10 cellular contexts compared by ENCODE assay signal in genomic region chr14:102544745-102545460, GRCh38. TPM values are rescaled to one million over a fixed set of nuclear protein-coding genes. Genes with fewer than 3 reads are reported as not detected.
DNase-seq lines count a peak whose midpoint lies in the region; ATAC-seq and TF ChIP-seq lines count a peak whose summit lies in the region.
"Had no signal": no experiment of that assay in that cellular context is flagged by ENCODE, and none has a peak within 500 bp of the region (broad histone marks: within the 10 kb centered on the region; RNA-seq: fewer than 3 reads in every experiment).

No MANE protein-coding gene starts in this region.

- peaks cover 6 to 27% (median 14%) of the 10 kb centered on the region in 4 donors for H3K4me1 ChIP-seq in upper lobe of left lung

- peak overlapping the region in 3 of 4 donors; percentile 25 to 37 (median 35) for H3K4me3 ChIP-seq in upper lobe of left lung

- CTCF ChIA-PET in activated naive CD4-positive, alpha-beta T cell treated with anti-CD3 and anti-CD28 coated beads, Interleukin-2, amount 10 ng/mL, durations not matched to agents 7 days and 5 days (lab: Charles Lee) = no interaction called here

- no peaks in the 10 kb centered on the region for H3K36me3 Mint-ChIP-seq in activated naive CD4-positive, alpha-beta T cell treated with anti-CD3 and anti-CD28 coated beads, Interleukin-2, amount 10 ng/mL, durations not matched to agents 7 days and 5 days
- no peaks in the 10 kb centered on the region for H3K36me3 Mint-ChIP-seq in immature natural killer cell

- TF ChIP-seq CTCF in upper lobe of left lung (IDR thresholded peaks at IDR 0.05) = no peak

- 7 to 22% methylated on average over 25 to 40 of the region's 66 CpGs for WGBS in upper lobe of left lung, 2 donors

- peak; percentile 42 for DNase-seq in stimulated activated CD4-positive, alpha-beta T cell treated with anti-CD3 and anti-CD28 coated beads, Interleukin-15, amount 100 ng/mL, for 24 hours
- DNase-seq in stimulated activated CD4-positive, alpha-beta T cell treated with anti-CD3 and anti-CD28 coated beads, Interleukin-2, amount 100 ng/mL, for 48 hours = no peak
- DNase-seq in activated naive CD4-positive, alpha-beta T cell treated with anti-CD3 and anti-CD28 coated beads, Interleukin-2, amount 10 ng/mL, durations not matched to agents 7 days and 5 days = peak; percentile 64
- DNase-seq in immature natural killer cell = peak in 2 of 3 donors; percentile 11 to 34
- peak in 1 of 2 donors; percentile 90 for DNase-seq in upper lobe of left lung
- no peak for DNase-seq in NCI-H2081 (lab: John Stamatoyannopoulos, UW)
- DNase-seq in NCI-H2029 (lab: John Stamatoyannopoulos, UW) = no peak
- DNase-seq: DND-41 had no signal

- no peak for TF ChIP-seq POLR2A in upper lobe of left lung (IDR thresholded peaks at IDR 0.05)

- peaks cover 78% of the 10 kb centered on the region for H3K27me3 Mint-ChIP-seq in activated naive CD4-positive, alpha-beta T cell treated with anti-CD3 and anti-CD28 coated beads, Interleukin-2, amount 10 ng/mL, durations not matched to agents 7 days and 5 days
- H3K27me3 Mint-ChIP-seq in immature natural killer cell (ENCODE audit: low read depth in 3 of 3) = peaks cover 4 to 16% (median 11%) of the 10 kb centered on the region in 3 donors

- ATAC-seq in upper lobe of left lung (ENCODE audit: low FRiP score in 2 of 2) (peak in 1 of 2 donors; percentile 81), HG03442 (IDR thresholded peaks at IDR 0.05; ENCODE audit: unreplicated experiment) (no peak)

- H3K9me3 Mint-ChIP-seq in activated naive CD4-positive, alpha-beta T cell treated with anti-CD3 and anti-CD28 coated beads, Interleukin-2, amount 10 ng/mL, durations not matched to agents 7 days and 5 days = peaks cover 5% of the 10 kb centered on the region
- H3K9me3 Mint-ChIP-seq in immature natural killer cell = no peaks in the 10 kb centered on the region

- H3K9me3 ChIP-seq in upper lobe of left lung = no peaks in the 10 kb centered on the region

- no peak for TF ChIP-seq EP300 in upper lobe of left lung (IDR thresholded peaks at IDR 0.05)

- H3K27me3 ChIP-seq in upper lobe of left lung = peaks cover 0 to 23% (median 14%) of the 10 kb centered on the region in 4 donors

- no peak overlapping the region for H3K27ac Mint-ChIP-seq in activated naive CD4-positive, alpha-beta T cell treated with anti-CD3 and anti-CD28 coated beads, Interleukin-2, amount 10 ng/mL, durations not matched to agents 7 days and 5 days
- no peak overlapping the region for H3K27ac Mint-ChIP-seq in immature natural killer cell

- H3K4me3 Mint-ChIP-seq in activated naive CD4-positive, alpha-beta T cell treated with anti-CD3 and anti-CD28 coated beads, Interleukin-2, amount 10 ng/mL, durations not matched to agents 7 days and 5 days = peak overlapping the region; percentile 26
- H3K4me3 Mint-ChIP-seq in immature natural killer cell = peak overlapping the region in 2 of 5 donors; percentile 62 to 65

- no peak overlapping the region for H3K27ac ChIP-seq in upper lobe of left lung
- H3K27ac ChIP-seq: VCaP had no signal

- no peaks in the 10 kb centered on the region for H3K36me3 ChIP-seq in upper lobe of left lung

- peaks cover 7% of the 10 kb centered on the region for H3K4me1 Mint-ChIP-seq in activated naive CD4-positive, alpha-beta T cell treated with anti-CD3 and anti-CD28 coated beads, Interleukin-2, amount 10 ng/mL, durations not matched to agents 7 days and 5 days
- peaks cover 0 to 3% of the 10 kb centered on the region in 2 donors for H3K4me1 Mint-ChIP-seq in immature natural killer cell

RNA-seq across cellular contexts. Expression of gene ANKRD9, which starts 35.3 kb away (rescaled TPM):
- 1 to 10 TPM in 1 of 3 donors, under 1 TPM in 2; 0.22 to 2.1 (median 0.44) TPM for polyA plus RNA-seq in immature natural killer cell
- total RNA-seq in upper lobe of left lung = 10 to 100 TPM; 21.0 to 99.9 (median 47.6) TPM

RNA-seq across cellular contexts. Expression of gene RCOR1, which starts 47.5 kb away (rescaled TPM):
- under 1 TPM; 0.23 to 0.63 (median 0.24) TPM for polyA plus RNA-seq in immature natural killer cell
- total RNA-seq in upper lobe of left lung = 10 to 100 TPM; 19.8 to 58.7 (median 34.3) TPM

Comparison
In these comparisons a context has a peak if more than half of its experiments do, and no peak if none do; other contexts are left out.
1. DNase-seq: peak in stimulated activated CD4-positive, alpha-beta T cell treated with anti-CD3 and anti-CD28 coated beads, Interleukin-15, amount 100 ng/mL, for 24 hours (single experiment), activated naive CD4-positive, alpha-beta T cell treated with anti-CD3 and anti-CD28 coated beads, Interleukin-2, amount 10 ng/mL, durations not matched to agents 7 days and 5 days (single experiment) and immature natural killer cell (2 of 3); none in stimulated activated CD4-positive, alpha-beta T cell treated with anti-CD3 and anti-CD28 coated beads, Interleukin-2, amount 100 ng/mL, for 48 hours (0 of 2), NCI-H2081 (0 of 2) and NCI-H2029 (single experiment).